ENCODE assay signal across 20 cellular contexts in genomic region chr2:38466849-38467767, GRCh38.
A peak's percentile ranks its signal among the peaks of the same experiment; 100 is the strongest.
DNase-seq lines count a peak whose midpoint lies in the region; ATAC-seq and TF ChIP-seq lines count a peak whose summit lies in the region.
"Had no signal": no experiment of that assay in that cellular context is flagged by ENCODE, and none has a peak within 500 bp of the region (broad histone marks: within the 10 kb centered on the region; RNA-seq: fewer than 3 reads in every experiment).

No MANE protein-coding gene starts in this region.

- ATAC-seq in HG03045 (IDR thresholded peaks at IDR 0.05; ENCODE audit: unreplicated experiment), result no peak
- ATAC-seq: activated CD4-positive, CD25-positive, alpha-beta regulatory T cell treated with anti-CD3 and anti-CD28 coated beads, Interleukin-2, amount 50 U/mL, for 24 hours; lower lobe of right lung had no signal

- H3K36me3 Mint-ChIP-seq in nephron progenitor cell (ENCODE audit: low read depth), result no peaks in the 10 kb centered on the region
- H3K36me3 Mint-ChIP-seq: activated naive CD8-positive, alpha-beta T cell had no signal

- TF ChIP-seq POLR2A in uterus (IDR thresholded peaks at IDR 0.05), result no peak

- no peak overlapping the region for H3K4me3 ChIP-seq in esophagus (ENCODE audit: low read depth in 1 of 2, low read length in 2 of 2)
- H3K4me3 ChIP-seq in uterus, result no peak overlapping the region
- H3K4me3 ChIP-seq: HAP-1, lower lobe of right lung, spleen had no signal

- H3K4me1 ChIP-seq in esophagus (ENCODE audit: control insufficient read depth in 2 of 2, insufficient read depth in 2 of 2, low read length in 1 of 2) (peaks cover 0 to 4% of the 10 kb centered on the region in 2 donors), uterus (peaks cover 5 to 19% of the 10 kb centered on the region in 2 donors)
- H3K4me1 ChIP-seq: HAP-1 had no signal

- 63 to 65% methylated on average over 11 of the region's 11 CpGs for WGBS in esophagus, 2 donors

- peak overlapping the region; percentile 32 to 66 for H3K27ac ChIP-seq in esophagus (ENCODE audit: low read depth in 2 of 2, low read length in 1 of 2)
- peak overlapping the region; percentile 87 to 94 for H3K27ac ChIP-seq in uterus
- H3K27ac ChIP-seq: 22Rv1, epithelial cell of prostate, lower lobe of right lung had no signal

- H3K27ac Mint-ChIP-seq in nephron progenitor cell, result peak overlapping the region; percentile 69
- H3K27ac Mint-ChIP-seq: activated naive CD8-positive, alpha-beta T cell had no signal

- H3K9me3 ChIP-seq in esophagus (ENCODE audit: control insufficient read depth in 2 of 2, insufficient read depth in 1 of 2, low read depth in 1 of 2, low read length in 1 of 2) (no peaks in the 10 kb centered on the region), uterus (no peaks in the 10 kb centered on the region)
- H3K9me3 ChIP-seq: lower lobe of right lung, spleen had no signal

- DNase-seq in DMS79 treated with DMSO at 0.1 percent for 48 hours (lab: John Stamatoyannopoulos, UW) (peak; percentile 10), DMS79 (lab: John Stamatoyannopoulos, UW) (no peak), nephron progenitor cell (no peak), uterus (peak; percentile 62 to 86), NCI-H2196 treated with DMSO at 0.1 percent for 48 hours (lab: John Stamatoyannopoulos, UW; ENCODE audit: unreplicated experiment) (no peak), kidney tubule cell (ENCODE audit: low spot score) (no peak)
- DNase-seq: activated CD8-positive, alpha-beta memory T cell treated with anti-CD3 and anti-CD28 coated beads, Interleukin-2, amount 50 U/mL, for 48 hours; C1 segment of cervical spinal cord; cerebellar nuclear complex; lower lobe of right lung; NCI-H1436 treated with DMSO at 0.1 percent for 48 hours; NCI-H774; spleen had no signal

- H3K27me3 ChIP-seq in esophagus (ENCODE audit: control insufficient read depth in 1 of 2, insufficient read depth in 2 of 2, low read length in 2 of 2) (no peaks in the 10 kb centered on the region), uterus (no peaks in the 10 kb centered on the region)
- H3K27me3 ChIP-seq: spleen had no signal

- no peaks in the 10 kb centered on the region for H3K9me3 Mint-ChIP-seq in nephron progenitor cell

- no peak overlapping the region for H3K4me3 Mint-ChIP-seq in nephron progenitor cell
- H3K4me3 Mint-ChIP-seq: activated naive CD8-positive, alpha-beta T cell had no signal

- intact Hi-C loops in uterus (cut with DNase I; ENCODE audit: low total_unique reads), result no loop called here

- H3K36me3 ChIP-seq in esophagus (ENCODE audit: control insufficient read depth in 2 of 2, insufficient read depth in 2 of 2, low read length in 1 of 2) (no peaks in the 10 kb centered on the region), uterus (no peaks in the 10 kb centered on the region)
- H3K36me3 ChIP-seq: HAP-1, lower lobe of right lung, spleen had no signal

- no peak for TF ChIP-seq CTCF in nephron progenitor cell (IDR thresholded peaks at IDR 0.05)
- TF ChIP-seq CTCF in uterus (IDR thresholded peaks at IDR 0.05), result peak in 1 of 4 experiments; percentile 19

- H3K27me3 Mint-ChIP-seq in nephron progenitor cell (ENCODE audit: low read depth, poor library complexity), result peaks cover 9% of the 10 kb centered on the region
- H3K27me3 Mint-ChIP-seq: activated naive CD8-positive, alpha-beta T cell had no signal

- peaks cover 27% of the 10 kb centered on the region for H3K4me1 Mint-ChIP-seq in nephron progenitor cell

Comparison
In these comparisons a context has a peak if more than half of its experiments do, and no peak if none do; other contexts are left out.
1. DNase-seq: peak in DMS79 treated with DMSO at 0.1 percent for 48 hours (single experiment) and uterus (2 of 2); none in DMS79 (single experiment), nephron progenitor cell (single experiment), NCI-H2196 treated with DMSO at 0.1 percent for 48 hours (single experiment) and kidney tubule cell (single experiment).